1 cellular context compared by ENCODE assay signal in genomic region chr12:89250213-89250612, GRCh38.
TF ChIP-seq lines count a peak whose summit lies in the region.

No MANE protein-coding gene starts in this region.

TF ChIP-seq in K562, 482 proteins besides CTCF, POLR2A, EP300 and RAD21 (continued from another document):
- no peak for TF ChIP-seq PBX2 (CRISPR knock-in tag; IDR thresholded peaks at IDR 0.05; ENCODE audit: low read depth)
- no peak for TF ChIP-seq PBX2 (tag; conservative IDR thresholded peaks at IDR 0.05; ENCODE audit: low read depth)
